ENCODE assay signal across 1 cellular context in the genomic region with DNA sequence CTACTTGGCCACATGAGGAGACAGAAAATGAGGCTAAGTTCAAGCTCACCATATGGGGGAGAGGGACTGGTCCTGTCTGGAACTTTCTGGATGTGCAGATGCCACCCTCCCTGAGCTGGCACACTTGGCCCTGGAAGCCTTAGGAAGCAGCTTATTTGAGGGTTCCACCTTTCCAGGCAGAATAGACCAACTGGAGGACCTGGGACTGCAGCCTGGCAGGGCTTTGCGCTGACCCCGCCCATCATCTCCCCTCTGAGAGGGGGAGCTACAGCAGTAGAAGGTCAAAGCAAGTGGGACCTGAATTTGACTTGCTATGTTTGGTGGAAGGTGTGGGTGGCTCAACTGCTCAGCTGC.
TF ChIP-seq lines count a peak whose summit lies in the region.

No MANE protein-coding gene starts in this region.

TF ChIP-seq in HepG2, 621 proteins besides CTCF, POLR2A, EP300 and RAD21:
- TF ChIP-seq ZNF687 (CRISPR knock-in tag; IDR thresholded peaks at IDR 0.05) (peak; percentile 51), WIZ (CRISPR knock-in tag; IDR thresholded peaks at IDR 0.05) (no peak), HIVEP1 (CRISPR knock-in tag; IDR thresholded peaks at IDR 0.05) (peak; percentile 38; the same call in 1 of the 2 replicates), SALL1 (CRISPR knock-in tag; IDR thresholded peaks at IDR 0.05) (peak; percentile 36), NRL (CRISPR knock-in tag; IDR thresholded peaks at IDR 0.05; ENCODE audit: borderline replicate concordance) (0 out of 2 replicates have a peak, but pooled peaks have one; percentile 44), ZNF318 (CRISPR knock-in tag; IDR thresholded peaks at IDR 0.05) (0 out of 2 replicates have a peak, but pooled peaks have one; percentile 74)
